Comparison of ENCODE assay signal across 14 cellular contexts in genomic region chr7:45203459-45203858, GRCh38. TPM values are rescaled to one million over a fixed set of nuclear protein-coding genes. Genes with fewer than 3 reads are reported as not detected.
A peak's percentile ranks its signal among the peaks of the same experiment; 100 is the strongest.
DNase-seq lines count a peak whose midpoint lies in the region; ATAC-seq and TF ChIP-seq lines count a peak whose summit lies in the region.
"Had no signal": no experiment of that assay in that cellular context is flagged by ENCODE, and none has a peak within 500 bp of the region (broad histone marks: within the 10 kb centered on the region; RNA-seq: fewer than 3 reads in every experiment).

No MANE protein-coding gene starts in this region.

- H3K36me3 ChIP-seq in adipocyte (ENCODE audit: control insufficient read depth, insufficient read depth, low read length, severe bottlenecking) (no peaks in the 10 kb centered on the region), upper lobe of right lung (no peaks in the 10 kb centered on the region)

- CTCF ChIA-PET in activated naive CD4-positive, alpha-beta T cell treated with anti-CD3 and anti-CD28 coated beads for 36 hours (lab: Charles Lee): interaction anchor here (1.2 kb wide), 1 partner anchor 57 kb away, joined by 5 read pairs; no protein-coding TSS in a partner anchor

- intact Hi-C loops in activated naive CD4-positive, alpha-beta T cell treated with anti-CD3 and anti-CD28 coated beads for 36 hours (cut with micrococcal nuclease): loop anchor here (5.0 kb wide), 1 partner anchor 586 kb away; no protein-coding TSS in a partner anchor
- intact Hi-C loops in right cardiac atrium (cut with DNase I) (no loop called here), upper lobe of right lung (cut with DNase I) (no loop called here)

- H3K27me3 ChIP-seq in adipocyte (replicated peaks; ENCODE audit: control insufficient read depth, insufficient read depth, low read length): peaks cover 15% of the 10 kb centered on the region
- H3K27me3 ChIP-seq in right cardiac atrium (ENCODE audit: control insufficient read depth, insufficient read depth): no peaks in the 10 kb centered on the region
- no peaks in the 10 kb centered on the region for H3K27me3 ChIP-seq in upper lobe of right lung

- H3K36me3 Mint-ChIP-seq in activated naive CD4-positive, alpha-beta T cell treated with anti-CD3 and anti-CD28 coated beads for 36 hours (ENCODE audit: low read depth): no peaks in the 10 kb centered on the region

- no peak for DNase-seq in activated naive CD4-positive, alpha-beta T cell treated with anti-CD3 and anti-CD28 coated beads for 36 hours
- no peak for DNase-seq in activated naive CD4-positive, alpha-beta T cell (lab: John Stamatoyannopoulos, UW)
- DNase-seq in adipocyte (ENCODE audit: low read depth) (no peak), right cardiac atrium (peak in 2 of 3 donors; percentile 39 to 72), upper lobe of right lung (peak; percentile 40), NCI-H1417 treated with DMSO at 0.1 percent for 48 hours (lab: John Stamatoyannopoulos, UW) (no peak)
- DNase-seq: Calu3, GF-D8, NCI-H1436 treated with DMSO at 0.1 percent for 48 hours, substantia nigra had no signal

- H3K4me1 ChIP-seq in adipocyte (ENCODE audit: control insufficient read depth, insufficient read depth, low read length) (peaks cover 12% of the 10 kb centered on the region), right cardiac atrium (ENCODE audit: control insufficient read depth, insufficient read depth, low read length) (peaks cover 2% of the 10 kb centered on the region), upper lobe of right lung (peaks cover 17% of the 10 kb centered on the region)

- H3K4me3 ChIP-seq in adipocyte (ENCODE audit: low read length) (peak overlapping the region; percentile 79), right cardiac atrium (ENCODE audit: low read length) (no peak overlapping the region), upper lobe of right lung (no peak overlapping the region)

- H3K9me3 ChIP-seq in adipocyte (ENCODE audit: control insufficient read depth, low read length) (no peaks in the 10 kb centered on the region), right cardiac atrium (ENCODE audit: control insufficient read depth, low read length) (no peaks in the 10 kb centered on the region), upper lobe of right lung (no peaks in the 10 kb centered on the region)

- peak overlapping the region; percentile 79 for H3K27ac Mint-ChIP-seq in activated naive CD4-positive, alpha-beta T cell treated with anti-CD3 and anti-CD28 coated beads for 36 hours

- peaks cover 35% of the 10 kb centered on the region for H3K4me1 Mint-ChIP-seq in activated naive CD4-positive, alpha-beta T cell treated with anti-CD3 and anti-CD28 coated beads for 36 hours (ENCODE audit: low read depth)
- H3K4me1 Mint-ChIP-seq: neural crest cell had no signal

- H3K27ac ChIP-seq in right cardiac atrium (ENCODE audit: low read length) (peak overlapping the region; percentile 62), upper lobe of right lung (no peak overlapping the region)

- no peak overlapping the region for H3K9ac ChIP-seq in adipocyte (ENCODE audit: low read length)

- H3K9me3 Mint-ChIP-seq in activated naive CD4-positive, alpha-beta T cell treated with anti-CD3 and anti-CD28 coated beads for 36 hours: no peaks in the 10 kb centered on the region
- H3K9me3 Mint-ChIP-seq: neural crest cell had no signal

- no peak overlapping the region for H3K4me3 Mint-ChIP-seq in activated naive CD4-positive, alpha-beta T cell treated with anti-CD3 and anti-CD28 coated beads for 36 hours
- H3K4me3 Mint-ChIP-seq: neural crest cell had no signal

- peak; percentile 38 to 53 for ATAC-seq in right cardiac atrium
- ATAC-seq in upper lobe of right lung: peak; percentile 22
- no peak for ATAC-seq in GM19467 (IDR thresholded peaks at IDR 0.05; ENCODE audit: unreplicated experiment)
- no peak for ATAC-seq in HG02840 (IDR thresholded peaks at IDR 0.05; ENCODE audit: low FRiP score, unreplicated experiment)

- no peaks in the 10 kb centered on the region for H3K27me3 Mint-ChIP-seq in activated naive CD4-positive, alpha-beta T cell treated with anti-CD3 and anti-CD28 coated beads for 36 hours (ENCODE audit: low read depth)

- no peak for TF ChIP-seq CTCF in upper lobe of right lung (IDR thresholded peaks at IDR 0.05)

- WGBS in right cardiac atrium: 64% methylated on average over 7 of the region's 7 CpGs

RNA-seq across cellular contexts. Expression of gene RAMP3, which starts 45.9 kb away (rescaled TPM):
- total RNA-seq in activated naive CD4-positive, alpha-beta T cell treated with anti-CD3 and anti-CD28 coated beads for 36 hours: not detected
- total RNA-seq in right cardiac atrium (10 to 100 TPM; 22.2 to 45.5 (median 32.4) TPM), upper lobe of right lung (255 TPM)
- polyA plus RNA-seq in right cardiac atrium: 58.4 TPM
- total RNA-seq: Calu3, NCI-H460, neural crest cell had no signal

Comparison
In these comparisons a context has a peak if more than half of its experiments do, and no peak if none do; other contexts are left out.
1. DNase-seq: peak in right cardiac atrium (2 of 3) and upper lobe of right lung (single experiment); none in activated naive CD4-positive, alpha-beta T cell treated with anti-CD3 and anti-CD28 coated beads for 36 hours (single experiment), activated naive CD4-positive, alpha-beta T cell (0 of 4), adipocyte (single experiment) and NCI-H1417 treated with DMSO at 0.1 percent for 48 hours (single experiment).
2. ATAC-seq: peak in right cardiac atrium (2 of 2) and upper lobe of right lung (single experiment); none in GM19467 (single experiment) and HG02840 (single experiment).
3. RNA of gene RAMP3, which starts 45.9 kb away (total RNA-seq): 255 TPM in upper lobe of right lung (single experiment) and 22.2 to 45.5 TPM in right cardiac atrium; not detected in activated naive CD4-positive, alpha-beta T cell treated with anti-CD3 and anti-CD28 coated beads for 36 hours; every median in the first group is over 10 times any median in the second.